Comparison of ENCODE assay signal across 3 cellular contexts in genomic region chr15:45393851-45394250, GRCh38.
TF ChIP-seq lines count a peak whose summit lies in the region.

No MANE protein-coding gene starts in this region.

TF ChIP-seq in IMR-90, 13 proteins besides CTCF, POLR2A, EP300 and RAD21:
- TF ChIP-seq ELK1 (IDR thresholded peaks at IDR 0.05; ENCODE audit: borderline replicate concordance, low read depth, low read length) = no peak
- no peak for TF ChIP-seq RCOR1 (IDR thresholded peaks at IDR 0.05; ENCODE audit: insufficient replicate concordance, low read length)
- no peak for TF ChIP-seq FOS (IDR thresholded peaks at IDR 0.05; ENCODE audit: low read depth, low read length)
- no peak for TF ChIP-seq RFX5 (IDR thresholded peaks at IDR 0.05; ENCODE audit: low read depth, low read length)

TF ChIP-seq in GM12878, 131 proteins besides CTCF, POLR2A, EP300 and RAD21:
- peak; percentile 71; the same call in 1 of the 2 replicates for TF ChIP-seq ZBTB33 (IDR thresholded peaks at IDR 0.05)
- no peak for TF ChIP-seq ZNF592 (IDR thresholded peaks at IDR 0.05)
- TF ChIP-seq GATAD2B (conservative IDR thresholded peaks at IDR 0.05; ENCODE audit: low read depth) = no peak

TF ChIP-seq in HEK293T, 16 proteins besides CTCF, POLR2A, EP300 and RAD21:
- TF ChIP-seq LEF1 (IDR thresholded peaks at IDR 0.05; ENCODE audit: borderline replicate concordance) (no peak), SUZ12 (IDR thresholded peaks at IDR 0.05) (no peak), CTBP1 (IDR thresholded peaks at IDR 0.05; ENCODE audit: borderline replicate concordance) (no peak), FOXA1 (IDR thresholded peaks at IDR 0.05) (no peak), ELF4 (IDR thresholded peaks at IDR 0.05) (no peak), NFRKB (IDR thresholded peaks at IDR 0.05) (no peak), PKNOX1 (IDR thresholded peaks at IDR 0.05) (no peak), ARNT (IDR thresholded peaks at IDR 0.05) (no peak), TARDBP (IDR thresholded peaks at IDR 0.05) (no peak), FOXK2 (IDR thresholded peaks at IDR 0.05) (no peak)
TF ChIP-seq in HEK293T: peak in this region for 0.
